1 cellular context compared by ENCODE assay signal in genomic region chr5:32444191-32444945, GRCh38.
TF ChIP-seq lines count a peak whose summit lies in the region.

Gene ZFR, minus strand, starts transcription at chr5:32444740. Its CDS starts 82 bp downstream, at chr5:32444658.

TF ChIP-seq in HepG2, 621 proteins besides CTCF, POLR2A, EP300 and RAD21 (continued from another document and continues in another):
- TF ChIP-seq KIAA2018 (CRISPR knock-in tag; IDR thresholded peaks at IDR 0.05; ENCODE audit: borderline replicate concordance) (peak; percentile 49; the same call in 1 of the 2 replicates), CREB3 (CRISPR knock-in tag; IDR thresholded peaks at IDR 0.05) (peak; percentile 90; the same call in 1 of the 2 replicates), HOXD1 (CRISPR knock-in tag; IDR thresholded peaks at IDR 0.05) (peak; percentile 81; the same call in 1 of the 2 replicates), ZNF691 (CRISPR knock-in tag; IDR thresholded peaks at IDR 0.05; ENCODE audit: borderline replicate concordance, low read depth) (peak; percentile 70; the same call in 1 of the 2 replicates), THRA (CRISPR knock-in tag; IDR thresholded peaks at IDR 0.05; ENCODE audit: borderline replicate concordance) (peak; percentile 47; the same call in 1 of the 2 replicates), ARHGAP35 (CRISPR knock-in tag; IDR thresholded peaks at IDR 0.05; ENCODE audit: borderline replicate concordance) (peak; percentile 83), ZNF431 (CRISPR knock-in tag; IDR thresholded peaks at IDR 0.05; ENCODE audit: borderline replicate concordance, low read depth) (no peak), ZFYVE20 (CRISPR knock-in tag; IDR thresholded peaks at IDR 0.05; ENCODE audit: borderline replicate concordance, low read depth) (no peak; the same call in 1 of the 2 replicates), NKX3-1 (CRISPR knock-in tag; IDR thresholded peaks at IDR 0.05) (peak; percentile 57; the same call in 1 of the 2 replicates), MAFK (conservative IDR thresholded peaks at IDR 0.05 in 1 of 2, IDR thresholded peaks at IDR 0.05 in 1 of 2; ENCODE audit: low read length in 2 of 2) (no peak), ZNF713 (CRISPR knock-in tag; IDR thresholded peaks at IDR 0.05) (0 out of 2 replicates have a peak, but pooled peaks have one; percentile 61), SMYD3 (CRISPR knock-in tag; IDR thresholded peaks at IDR 0.05) (0 out of 2 replicates have a peak, but pooled peaks have one; percentile 63), ZNF138 (CRISPR knock-in tag; IDR thresholded peaks at IDR 0.05; ENCODE audit: low read depth) (peak; percentile 89; the same call in 1 of the 2 replicates), ZSCAN21 (CRISPR knock-in tag; IDR thresholded peaks at IDR 0.05; ENCODE audit: borderline replicate concordance) (peak; percentile 68; the same call in 1 of the 2 replicates), RFX1 (IDR thresholded peaks at IDR 0.05) (no peak), HDAC1 (CRISPR knock-in tag; IDR thresholded peaks at IDR 0.05) (peak; percentile 62), POGK (CRISPR knock-in tag; conservative IDR thresholded peaks at IDR 0.05) (peak; percentile 61; the same call in 1 of the 2 replicates), ZNF207 (IDR thresholded peaks at IDR 0.05; ENCODE audit: borderline replicate concordance) (no peak), HES4 (CRISPR knock-in tag; IDR thresholded peaks at IDR 0.05; ENCODE audit: borderline replicate concordance) (peak; percentile 89), BRD4 (CRISPR knock-in tag; IDR thresholded peaks at IDR 0.05) (peak; percentile 4; the same call in 1 of the 2 replicates), YEATS4 (CRISPR knock-in tag; IDR thresholded peaks at IDR 0.05; ENCODE audit: borderline replicate concordance) (peak; percentile 71; the same call in 1 of the 2 replicates), REST (IDR thresholded peaks at IDR 0.05; ENCODE audit: borderline replicate concordance in 1 of 2, low read depth in 1 of 2, low read length in 2 of 2) (0 out of 4 replicates have a peak, but pooled peaks of 1 of the 2 experiments have one; percentile 11), ZNF776 (CRISPR knock-in tag; IDR thresholded peaks at IDR 0.05) (peak; percentile 91; the same call in 1 of the 2 replicates), ZHX2 (IDR thresholded peaks at IDR 0.05; ENCODE audit: low read depth) (no peak), ZHX2 (CRISPR knock-in tag; IDR thresholded peaks at IDR 0.05; ENCODE audit: borderline replicate concordance) (0 out of 2 replicates have a peak, but pooled peaks have one; percentile 57), ZNF331 (CRISPR knock-in tag; IDR thresholded peaks at IDR 0.05) (peak; percentile 90), EED (CRISPR knock-in tag; IDR thresholded peaks at IDR 0.05) (peak; percentile 81; the same call in 1 of the 2 replicates), PHF8 (CRISPR knock-in tag; IDR thresholded peaks at IDR 0.05) (peak; percentile 55), SP4 (CRISPR knock-in tag; IDR thresholded peaks at IDR 0.05) (peak; percentile 64)
